Comparison of ENCODE assay signal across 9 cellular contexts in genomic region chr10:44925224-44925623, GRCh38.
A peak's percentile ranks its signal among the peaks of the same experiment; 100 is the strongest.
DNase-seq lines count a peak whose midpoint lies in the region; ATAC-seq and TF ChIP-seq lines count a peak whose summit lies in the region.
"Had no signal": no experiment of that assay in that cellular context is flagged by ENCODE, and none has a peak within 500 bp of the region (broad histone marks: within the 10 kb centered on the region; RNA-seq: fewer than 3 reads in every experiment).

No MANE protein-coding gene starts in this region.

- TF ChIP-seq POLR2A in erythroblast (IDR thresholded peaks at IDR 0.05; ENCODE audit: low read length), result no peak

- ATAC-seq in HG03457 (IDR thresholded peaks at IDR 0.05; ENCODE audit: unreplicated experiment), result no peak

- peak; percentile 20 for DNase-seq in ACHN
- DNase-seq in ELF-1 (ENCODE audit: low read depth, low spot score), result peak; percentile 91
- peak; percentile 21 for DNase-seq in NOMO-1 treated with DMSO at 0.1 percent for 48 hours (lab: John Stamatoyannopoulos, UW; ENCODE audit: unreplicated experiment)
- peak; percentile 27 to 58 for DNase-seq in erythroblast (lab: John Stamatoyannopoulos, UW)
- no peak for DNase-seq in epidermal melanocyte (ENCODE audit: insufficient read length, low spot score)
- no peak for DNase-seq in stimulated activated CD4-positive, alpha-beta T cell treated with anti-CD3 and anti-CD28 coated beads, Interleukin-4, amount 100 ng/mL, for 1 hour
- DNase-seq in stimulated activated CD4-positive, alpha-beta T cell treated with anti-CD3 and anti-CD28 coated beads, Interleukin-2, amount 100 ng/mL, for 24 hours, result no peak
- DNase-seq: activated CD4-positive, alpha-beta memory T cell treated with anti-CD3 and anti-CD28 coated beads, Interleukin-2, amount 10 ng/mL, durations not matched to agents 7 days and 5 days had no signal

- in situ Hi-C loops in ACHN (cut with HindIII; ENCODE audit: low pct_ligation_motif_present, low pct_unique_long_range_greater_than_20kb, low sequenced_read_pairs), result no loop called here

Comparison
In these comparisons a context has a peak if more than half of its experiments do, and no peak if none do; other contexts are left out.
1. DNase-seq: peak in ACHN (single experiment), ELF-1 (single experiment), NOMO-1 treated with DMSO at 0.1 percent for 48 hours (single experiment) and erythroblast (2 of 2); none in epidermal melanocyte (single experiment), stimulated activated CD4-positive, alpha-beta T cell treated with anti-CD3 and anti-CD28 coated beads, Interleukin-4, amount 100 ng/mL, for 1 hour (single experiment) and stimulated activated CD4-positive, alpha-beta T cell treated with anti-CD3 and anti-CD28 coated beads, Interleukin-2, amount 100 ng/mL, for 24 hours (0 of 2).